In genomic region chr2:214808481-214808931, GRCh38 we compare ENCODE assay signal across 1 cellular context.
TF ChIP-seq lines count a peak whose summit lies in the region.

No MANE protein-coding gene starts in this region.

TF ChIP-seq in GM23338, 12 proteins besides CTCF, POLR2A, EP300 and RAD21 (continued from another document):
- TF ChIP-seq ETS1 (IDR thresholded peaks at IDR 0.05) (no peak), STAT1 (IDR thresholded peaks at IDR 0.05; ENCODE audit: unreplicated experiment) (no peak), POLR2AphosphoS5 (IDR thresholded peaks at IDR 0.05; ENCODE audit: low read depth) (no peak)
